Comparison of ENCODE assay signal across 1 cellular context in the genomic region with DNA sequence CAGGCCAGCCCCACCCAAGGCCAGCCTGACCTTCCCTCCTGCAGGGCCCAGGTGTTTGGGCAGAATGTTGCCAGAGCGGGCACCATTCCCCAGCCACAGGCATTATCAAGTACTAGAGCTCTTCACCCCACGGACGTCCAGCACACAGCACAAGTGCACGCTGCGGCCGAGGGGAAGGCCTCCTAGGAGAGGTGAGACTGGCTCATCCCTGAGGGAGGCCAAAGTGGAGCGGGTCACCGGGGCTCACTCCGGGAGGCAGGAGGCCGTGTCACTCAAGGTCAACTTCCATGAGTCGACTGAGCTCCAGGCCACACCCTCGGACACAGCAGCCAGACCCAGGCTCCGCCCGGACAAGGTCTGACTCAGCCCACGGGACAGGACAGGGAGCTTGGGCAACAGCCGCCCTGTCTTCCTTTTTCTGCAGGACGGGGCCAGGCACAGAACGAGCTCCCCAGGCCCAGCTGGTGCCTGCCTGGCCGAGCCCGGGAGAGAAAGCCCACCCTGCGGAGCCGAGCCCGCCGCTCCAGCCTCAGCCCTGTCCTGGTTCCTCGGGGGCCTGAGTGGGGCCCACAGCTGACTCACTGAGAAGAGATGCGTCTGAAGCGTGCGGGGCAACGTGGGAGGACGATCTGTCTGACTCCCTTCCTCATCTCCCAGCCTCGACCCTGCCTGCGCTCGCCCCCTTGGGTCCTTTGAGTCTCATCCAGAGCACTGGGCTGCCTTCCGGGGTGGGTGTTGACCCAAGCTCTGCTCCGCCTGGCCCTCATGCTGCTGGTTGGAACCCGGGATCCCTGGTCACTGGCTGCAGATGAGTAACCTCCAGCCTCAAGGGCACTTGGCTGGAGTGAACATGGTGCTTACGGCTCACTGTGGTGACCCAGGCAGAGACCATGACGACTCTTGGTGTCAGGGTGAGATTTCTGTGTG.
TF ChIP-seq lines count a peak whose summit lies in the region.

No MANE protein-coding gene starts in this region.

TF ChIP-seq in K562, 482 proteins besides CTCF, POLR2A, EP300 and RAD21 (continued from another document and continues in another):
- TF ChIP-seq, protein P1, sequence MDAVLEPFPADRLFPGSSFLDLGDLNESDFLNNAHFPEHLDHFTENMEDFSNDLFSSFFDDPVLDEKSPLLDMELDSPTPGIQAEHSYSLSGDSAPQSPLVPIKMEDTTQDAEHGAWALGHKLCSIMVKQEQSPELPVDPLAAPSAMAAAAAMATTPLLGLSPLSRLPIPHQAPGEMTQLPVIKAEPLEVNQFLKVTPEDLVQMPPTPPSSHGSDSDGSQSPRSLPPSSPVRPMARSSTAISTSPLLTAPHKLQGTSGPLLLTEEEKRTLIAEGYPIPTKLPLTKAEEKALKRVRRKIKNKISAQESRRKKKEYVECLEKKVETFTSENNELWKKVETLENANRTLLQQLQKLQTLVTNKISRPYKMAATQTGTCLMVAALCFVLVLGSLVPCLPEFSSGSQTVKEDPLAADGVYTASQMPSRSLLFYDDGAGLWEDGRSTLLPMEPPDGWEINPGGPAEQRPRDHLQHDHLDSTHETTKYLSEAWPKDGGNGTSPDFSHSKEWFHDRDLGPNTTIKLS (IDR thresholded peaks at IDR 0.05; ENCODE audit: borderline replicate concordance, low read depth): peak; percentile 55; the same call in 1 of the 2 replicates
- TF ChIP-seq FOXK1 (CRISPR knock-in tag; IDR thresholded peaks at IDR 0.05; ENCODE audit: borderline replicate concordance): peak; percentile 40; the same call in 1 of the 2 replicates
- TF ChIP-seq RBBP5 (IDR thresholded peaks at IDR 0.05; ENCODE audit: borderline replicate concordance, insufficient read depth, low read length, poor library complexity, severe bottlenecking): peak; percentile 76
- TF ChIP-seq CEBPG (CRISPR knock-in tag; IDR thresholded peaks at IDR 0.05): peak; percentile 83
- peak in 1 of 2 experiments; percentile 85; a peak in 2 of 4 replicates for TF ChIP-seq CEBPG (tag; conservative IDR thresholded peaks at IDR 0.05 in 1 of 2, IDR thresholded peaks at IDR 0.05 in 1 of 2)
- TF ChIP-seq ZBTB7A (IDR thresholded peaks at IDR 0.05; ENCODE audit: borderline replicate concordance, control insufficient read depth, low read depth, low read length): peak; percentile 50; the same call in 1 of the 2 replicates
- TF ChIP-seq, protein P2, sequence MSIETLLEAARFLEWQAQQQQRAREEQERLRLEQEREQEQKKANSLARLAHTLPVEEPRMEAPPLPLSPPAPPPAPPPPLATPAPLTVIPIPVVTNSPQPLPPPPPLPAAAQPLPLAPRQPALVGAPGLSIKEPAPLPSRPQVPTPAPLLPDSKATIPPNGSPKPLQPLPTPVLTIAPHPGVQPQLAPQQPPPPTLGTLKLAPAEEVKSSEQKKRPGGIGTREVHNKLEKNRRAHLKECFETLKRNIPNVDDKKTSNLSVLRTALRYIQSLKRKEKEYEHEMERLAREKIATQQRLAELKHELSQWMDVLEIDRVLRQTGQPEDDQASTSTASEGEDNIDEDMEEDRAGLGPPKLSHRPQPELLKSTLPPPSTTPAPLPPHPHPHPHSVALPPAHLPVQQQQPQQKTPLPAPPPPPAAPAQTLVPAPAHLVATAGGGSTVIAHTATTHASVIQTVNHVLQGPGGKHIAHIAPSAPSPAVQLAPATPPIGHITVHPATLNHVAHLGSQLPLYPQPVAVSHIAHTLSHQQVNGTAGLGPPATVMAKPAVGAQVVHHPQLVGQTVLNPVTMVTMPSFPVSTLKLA (conservative IDR thresholded peaks at IDR 0.05): peak in 1 of 2 experiments; percentile 65; a peak in 2 of 4 replicates
- TF ChIP-seq, protein P3, sequence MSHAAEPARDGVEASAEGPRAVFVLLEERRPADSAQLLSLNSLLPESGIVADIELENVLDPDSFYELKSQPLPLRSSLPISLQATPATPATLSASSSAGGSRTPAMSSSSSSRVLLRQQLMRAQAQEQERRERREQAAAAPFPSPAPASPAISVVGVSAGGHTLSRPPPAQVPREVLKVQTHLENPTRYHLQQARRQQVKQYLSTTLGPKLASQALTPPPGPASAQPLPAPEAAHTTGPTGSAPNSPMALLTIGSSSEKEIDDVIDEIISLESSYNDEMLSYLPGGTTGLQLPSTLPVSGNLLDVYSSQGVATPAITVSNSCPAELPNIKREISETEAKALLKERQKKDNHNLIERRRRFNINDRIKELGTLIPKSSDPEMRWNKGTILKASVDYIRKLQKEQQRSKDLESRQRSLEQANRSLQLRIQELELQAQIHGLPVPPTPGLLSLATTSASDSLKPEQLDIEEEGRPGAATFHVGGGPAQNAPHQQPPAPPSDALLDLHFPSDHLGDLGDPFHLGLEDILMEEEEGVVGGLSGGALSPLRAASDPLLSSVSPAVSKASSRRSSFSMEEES (CRISPR knock-in tag; IDR thresholded peaks at IDR 0.05): no peak
- TF ChIP-seq CHCHD3 (CRISPR knock-in tag; IDR thresholded peaks at IDR 0.05): no peak
- peak; percentile 99 for TF ChIP-seq ESRRA (IDR thresholded peaks at IDR 0.05; ENCODE audit: borderline replicate concordance, low read depth)
- peak; percentile 74 for TF ChIP-seq L3MBTL2 (IDR thresholded peaks at IDR 0.05)
- TF ChIP-seq, protein P4, sequence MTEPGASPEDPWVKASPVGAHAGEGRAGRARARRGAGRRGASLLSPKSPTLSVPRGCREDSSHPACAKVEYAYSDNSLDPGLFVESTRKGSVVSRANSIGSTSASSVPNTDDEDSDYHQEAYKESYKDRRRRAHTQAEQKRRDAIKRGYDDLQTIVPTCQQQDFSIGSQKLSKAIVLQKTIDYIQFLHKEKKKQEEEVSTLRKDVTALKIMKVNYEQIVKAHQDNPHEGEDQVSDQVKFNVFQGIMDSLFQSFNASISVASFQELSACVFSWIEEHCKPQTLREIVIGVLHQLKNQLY (CRISPR knock-in tag; conservative IDR thresholded peaks at IDR 0.05): 0 out of 4 replicates have a peak, but pooled peaks of 1 of the 2 experiments have one; percentile 44
- peak; percentile 1; the same call in 1 of the 2 replicates for TF ChIP-seq CBX1 (IDR thresholded peaks at IDR 0.05; ENCODE audit: low read depth)
- 0 out of 2 replicates have a peak, but pooled peaks have one; percentile 28 for TF ChIP-seq HDGF (IDR thresholded peaks at IDR 0.05)
- peak; percentile 90 for TF ChIP-seq HMGN3 (IDR thresholded peaks at IDR 0.05; ENCODE audit: borderline replicate concordance, extremely low read depth, insufficient read length, low read depth, low read length)
- TF ChIP-seq, protein P5, sequence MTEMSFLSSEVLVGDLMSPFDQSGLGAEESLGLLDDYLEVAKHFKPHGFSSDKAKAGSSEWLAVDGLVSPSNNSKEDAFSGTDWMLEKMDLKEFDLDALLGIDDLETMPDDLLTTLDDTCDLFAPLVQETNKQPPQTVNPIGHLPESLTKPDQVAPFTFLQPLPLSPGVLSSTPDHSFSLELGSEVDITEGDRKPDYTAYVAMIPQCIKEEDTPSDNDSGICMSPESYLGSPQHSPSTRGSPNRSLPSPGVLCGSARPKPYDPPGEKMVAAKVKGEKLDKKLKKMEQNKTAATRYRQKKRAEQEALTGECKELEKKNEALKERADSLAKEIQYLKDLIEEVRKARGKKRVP (CRISPR knock-in tag; IDR thresholded peaks at IDR 0.05): no peak
- no peak for TF ChIP-seq PHF20 (IDR thresholded peaks at IDR 0.05; ENCODE audit: partially characterized antibody)
- peak; percentile 68 for TF ChIP-seq SMARCE1 (IDR thresholded peaks at IDR 0.05)
- peak; percentile 89 for TF ChIP-seq RBFOX2 (IDR thresholded peaks at IDR 0.05; ENCODE audit: low read depth, low read length)
- TF ChIP-seq ZC3H11A (IDR thresholded peaks at IDR 0.05; ENCODE audit: low read depth, low read length): no peak
- TF ChIP-seq, protein P6, sequence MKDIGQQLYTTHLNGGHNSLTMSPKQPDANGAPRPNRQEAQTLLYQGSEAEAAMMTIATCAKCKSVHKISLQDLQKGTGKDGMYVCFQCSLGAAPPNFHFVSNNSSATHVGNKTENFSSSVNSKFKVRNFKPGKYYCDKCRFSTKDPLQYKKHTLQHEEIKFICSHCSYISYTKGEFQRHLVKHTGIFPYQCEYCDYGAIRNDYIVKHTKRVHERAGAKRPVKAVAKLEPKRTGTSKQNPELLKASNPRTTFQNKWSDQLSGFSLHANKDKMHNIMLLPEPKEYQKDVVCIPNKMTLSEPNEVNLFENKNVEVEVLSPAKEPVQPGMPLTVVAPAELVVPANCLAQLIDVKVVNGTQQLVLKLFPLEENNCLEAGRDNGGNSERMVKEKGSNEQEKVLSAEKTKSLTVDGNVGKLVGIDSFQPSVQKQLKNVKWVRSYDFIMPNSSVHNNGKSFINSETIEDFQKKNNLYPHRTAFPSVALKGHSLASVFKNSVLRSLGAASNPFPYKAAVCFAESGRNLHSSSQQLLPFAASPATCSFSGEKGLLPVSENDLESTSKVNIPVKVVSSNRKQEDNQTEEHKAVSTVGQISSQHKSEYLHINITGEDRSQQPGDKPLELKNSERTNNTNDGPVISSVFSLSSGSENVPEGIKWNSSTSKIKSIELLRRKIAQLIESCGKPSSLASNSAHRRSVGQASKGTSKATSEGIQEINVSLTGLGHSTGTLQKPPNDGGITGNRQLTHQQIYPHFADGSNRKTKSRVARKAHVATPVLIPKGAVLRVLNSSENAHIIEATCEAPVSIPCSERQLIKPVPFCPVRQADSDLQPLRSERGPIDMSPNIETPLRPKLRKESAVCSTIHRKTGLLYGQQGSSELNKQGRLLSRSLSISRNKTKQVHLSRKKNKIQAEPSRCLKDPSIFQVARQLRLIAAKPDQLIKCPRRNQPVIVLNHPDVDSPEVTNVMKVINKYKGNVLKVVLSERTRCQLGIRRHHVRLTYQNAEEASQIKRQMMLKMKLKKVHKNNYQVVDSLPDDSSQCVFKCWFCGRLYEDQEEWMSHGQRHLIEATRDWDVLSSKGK (CRISPR knock-in tag; IDR thresholded peaks at IDR 0.05): no peak
- TF ChIP-seq SMARCC2 (IDR thresholded peaks at IDR 0.05; ENCODE audit: low read depth): peak; percentile 52; the same call in 1 of the 2 replicates
- TF ChIP-seq RBM22 (IDR thresholded peaks at IDR 0.05; ENCODE audit: low read depth, low read length, poor library complexity, severe bottlenecking): no peak
- peak; percentile 87 for TF ChIP-seq ZNF121 (CRISPR knock-in tag; conservative IDR thresholded peaks at IDR 0.05)
- peak; percentile 84; the same call in 1 of the 2 replicates for TF ChIP-seq TARDBP (IDR thresholded peaks at IDR 0.05)
- peak; percentile 41 for TF ChIP-seq HNRNPLL (IDR thresholded peaks at IDR 0.05; ENCODE audit: low read depth, low read length, poor library complexity, severe bottlenecking)
- TF ChIP-seq, protein P7, sequence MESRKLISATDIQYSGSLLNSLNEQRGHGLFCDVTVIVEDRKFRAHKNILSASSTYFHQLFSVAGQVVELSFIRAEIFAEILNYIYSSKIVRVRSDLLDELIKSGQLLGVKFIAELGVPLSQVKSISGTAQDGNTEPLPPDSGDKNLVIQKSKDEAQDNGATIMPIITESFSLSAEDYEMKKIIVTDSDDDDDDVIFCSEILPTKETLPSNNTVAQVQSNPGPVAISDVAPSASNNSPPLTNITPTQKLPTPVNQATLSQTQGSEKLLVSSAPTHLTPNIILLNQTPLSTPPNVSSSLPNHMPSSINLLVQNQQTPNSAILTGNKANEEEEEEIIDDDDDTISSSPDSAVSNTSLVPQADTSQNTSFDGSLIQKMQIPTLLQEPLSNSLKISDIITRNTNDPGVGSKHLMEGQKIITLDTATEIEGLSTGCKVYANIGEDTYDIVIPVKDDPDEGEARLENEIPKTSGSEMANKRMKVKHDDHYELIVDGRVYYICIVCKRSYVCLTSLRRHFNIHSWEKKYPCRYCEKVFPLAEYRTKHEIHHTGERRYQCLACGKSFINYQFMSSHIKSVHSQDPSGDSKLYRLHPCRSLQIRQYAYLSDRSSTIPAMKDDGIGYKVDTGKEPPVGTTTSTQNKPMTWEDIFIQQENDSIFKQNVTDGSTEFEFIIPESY (CRISPR knock-in tag; IDR thresholded peaks at IDR 0.05): peak; percentile 40; the same call in 1 of the 2 replicates
- TF ChIP-seq CTBP1 (IDR thresholded peaks at IDR 0.05; ENCODE audit: borderline replicate concordance): peak; percentile 88
- TF ChIP-seq BCOR (IDR thresholded peaks at IDR 0.05): no peak
- TF ChIP-seq CCNT2 (IDR thresholded peaks at IDR 0.05; ENCODE audit: borderline replicate concordance, extremely low read depth, insufficient read length, low read depth, low read length): peak; percentile 65
- TF ChIP-seq SMAD3 (CRISPR knock-in tag; conservative IDR thresholded peaks at IDR 0.05): no peak
- no peak for TF ChIP-seq ZFP1 (CRISPR knock-in tag; IDR thresholded peaks at IDR 0.05)
- no peak; the same call in 1 of the 2 replicates for TF ChIP-seq CXXC5 (CRISPR knock-in tag; IDR thresholded peaks at IDR 0.05)
- TF ChIP-seq HDAC2 (IDR thresholded peaks at IDR 0.05): 0 out of 2 replicates have a peak, but pooled peaks have one; percentile 59
- peak; percentile 87 for TF ChIP-seq JUND (IDR thresholded peaks at IDR 0.05; ENCODE audit: borderline replicate concordance, low read depth, low read length)
- peak; percentile 88; the same call in 2 of the 3 replicates for TF ChIP-seq JUND (tag; IDR thresholded peaks at IDR 0.05; ENCODE audit: borderline replicate concordance, low read depth, low read length)
- no peak for TF ChIP-seq ZEB2 (IDR thresholded peaks at IDR 0.05)
- no peak for TF ChIP-seq LARP7 (IDR thresholded peaks at IDR 0.05)
- 0 out of 2 replicates have a peak, but pooled peaks have one; percentile 39 for TF ChIP-seq RB1 (IDR thresholded peaks at IDR 0.05; ENCODE audit: low read depth)
- TF ChIP-seq DPF2 (IDR thresholded peaks at IDR 0.05): peak; percentile 83
- peak; percentile 41; the same call in 1 of the 2 replicates for TF ChIP-seq NCOR1 (IDR thresholded peaks at IDR 0.05)
- peak; percentile 34 to 82; a peak in 2 of 4 replicates for TF ChIP-seq FOXK2 (conservative IDR thresholded peaks at IDR 0.05 in 1 of 2, IDR thresholded peaks at IDR 0.05 in 1 of 2; ENCODE audit: low read depth in 2 of 2)
- no peak for TF ChIP-seq ZNF696 (CRISPR knock-in tag; conservative IDR thresholded peaks at IDR 0.05)
- TF ChIP-seq PPARD (CRISPR knock-in tag; IDR thresholded peaks at IDR 0.05): no peak
- TF ChIP-seq, protein P8, sequence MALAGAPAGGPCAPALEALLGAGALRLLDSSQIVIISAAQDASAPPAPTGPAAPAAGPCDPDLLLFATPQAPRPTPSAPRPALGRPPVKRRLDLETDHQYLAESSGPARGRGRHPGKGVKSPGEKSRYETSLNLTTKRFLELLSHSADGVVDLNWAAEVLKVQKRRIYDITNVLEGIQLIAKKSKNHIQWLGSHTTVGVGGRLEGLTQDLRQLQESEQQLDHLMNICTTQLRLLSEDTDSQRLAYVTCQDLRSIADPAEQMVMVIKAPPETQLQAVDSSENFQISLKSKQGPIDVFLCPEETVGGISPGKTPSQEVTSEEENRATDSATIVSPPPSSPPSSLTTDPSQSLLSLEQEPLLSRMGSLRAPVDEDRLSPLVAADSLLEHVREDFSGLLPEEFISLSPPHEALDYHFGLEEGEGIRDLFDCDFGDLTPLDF (CRISPR knock-in tag; IDR thresholded peaks at IDR 0.05): 0 out of 2 replicates have a peak, but pooled peaks have one; percentile 61
- TF ChIP-seq ARID2 (IDR thresholded peaks at IDR 0.05): no peak
- TF ChIP-seq ZNF282 (CRISPR knock-in tag; IDR thresholded peaks at IDR 0.05): 0 out of 2 replicates have a peak, but pooled peaks have one; percentile 54
- peak; percentile 72 for TF ChIP-seq ARID1B (IDR thresholded peaks at IDR 0.05)
- TF ChIP-seq SMAD4 (CRISPR knock-in tag; conservative IDR thresholded peaks at IDR 0.05): peak; percentile 91
